Comparison of ENCODE assay signal across 20 cellular contexts in the genomic region with DNA sequence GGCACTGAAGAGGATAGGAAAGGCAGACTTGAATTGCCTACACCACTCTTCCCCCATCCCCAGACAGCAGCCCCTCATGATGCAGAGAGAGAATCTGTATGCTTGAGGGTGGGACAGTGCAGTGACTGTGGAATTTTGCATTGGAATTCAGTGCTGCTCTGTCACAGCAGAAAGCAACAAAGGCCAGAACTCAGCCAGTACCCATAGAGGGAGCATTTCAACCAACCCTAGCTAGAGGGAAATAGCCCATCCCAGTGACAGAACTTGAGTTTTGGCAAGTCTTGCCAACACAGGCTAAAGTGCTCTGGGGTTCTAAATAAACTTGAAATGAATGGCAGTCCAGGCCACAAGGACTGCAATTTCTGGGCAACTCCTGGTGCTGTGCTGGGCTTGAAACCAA.
DNase-seq lines count a peak whose midpoint lies in the region; ATAC-seq and TF ChIP-seq lines count a peak whose summit lies in the region.
"Had no signal": no experiment of that assay in that cellular context is flagged by ENCODE, and none has a peak within 500 bp of the region (broad histone marks: within the 10 kb centered on the region; RNA-seq: fewer than 3 reads in every experiment).

No MANE protein-coding gene starts in this region.

- H3K4me1 Mint-ChIP-seq in activated CD8-positive, alpha-beta memory T cell treated with anti-CD3 and anti-CD28 coated beads, Interleukin-2, amount 10 ng/mL, durations not matched to agents 7 days and 5 days: no peaks in the 10 kb centered on the region
- H3K4me1 Mint-ChIP-seq: T-cell had no signal

- no peaks in the 10 kb centered on the region for H3K9me2 ChIP-seq in SK-N-SH

- H3K9me3 Mint-ChIP-seq in activated CD8-positive, alpha-beta memory T cell treated with anti-CD3 and anti-CD28 coated beads, Interleukin-2, amount 10 ng/mL, durations not matched to agents 7 days and 5 days (ENCODE audit: low read depth): no peaks in the 10 kb centered on the region

- CTCF ChIA-PET in SK-N-SH (lab: Yijun Ruan, JAX): no interaction called here
- CTCF ChIA-PET in activated CD8-positive, alpha-beta memory T cell treated with anti-CD3 and anti-CD28 coated beads, Interleukin-2, amount 10 ng/mL, durations not matched to agents 7 days and 5 days (lab: Charles Lee): no interaction called here

- H3K4me2 ChIP-seq in SK-N-SH (no peak overlapping the region), osteoblast (ENCODE audit: insufficient read depth, low read length) (no peak overlapping the region)

- no peak for TF ChIP-seq RAD21 in SK-N-SH (IDR thresholded peaks at IDR 0.05; ENCODE audit: low read length)

- ATAC-seq in SK-N-SH treated with all-trans-retinoic acid at 6 μM for 48 hours: peak; percentile 64
- no peak for ATAC-seq in activated CD8-positive, alpha-beta memory T cell treated with anti-CD3 and anti-CD28 coated beads, Interleukin-2, amount 10 ng/mL, durations not matched to agents 7 days and 5 days
- ATAC-seq in GM18907 (IDR thresholded peaks at IDR 0.05; ENCODE audit: unreplicated experiment): no peak
- ATAC-seq: left lung, T-cell had no signal

- H3K27me3 Mint-ChIP-seq in activated CD8-positive, alpha-beta memory T cell treated with anti-CD3 and anti-CD28 coated beads, Interleukin-2, amount 10 ng/mL, durations not matched to agents 7 days and 5 days: peaks cover 19% of the 10 kb centered on the region

- H3K79me2 ChIP-seq in SK-N-SH (ENCODE audit: insufficient read depth): no peaks in the 10 kb centered on the region
- H3K79me2 ChIP-seq in osteoblast (ENCODE audit: insufficient read depth, low read length): no peaks in the 10 kb centered on the region

- H3F3A ChIP-seq in SK-N-SH (replicated peaks; ENCODE audit: insufficient read depth): no peaks in the 10 kb centered on the region

- H3K4me1 ChIP-seq in SK-N-SH (ENCODE audit: control insufficient read depth in 1 of 2, insufficient read depth in 2 of 2, low read depth in 1 of 2, low read length in 1 of 2) (peaks cover 0 to 3% of the 10 kb centered on the region in 2 experiments; a peak in 1 of 4 replicates), osteoblast (ENCODE audit: insufficient read depth, low read length) (no peaks in the 10 kb centered on the region), HAP-1 (no peaks in the 10 kb centered on the region)
- H3K4me1 ChIP-seq: left lung had no signal

- no peaks in the 10 kb centered on the region for H4K20me1 ChIP-seq in SK-N-SH (ENCODE audit: insufficient read depth)
- H4K20me1 ChIP-seq in osteoblast (ENCODE audit: insufficient read depth, low read length): no peaks in the 10 kb centered on the region

- H3K36me3 ChIP-seq in SK-N-SH (replicated peaks in 1 of 2; ENCODE audit: control insufficient read depth in 1 of 2, insufficient read depth in 2 of 2, low read length in 1 of 2) (no peaks in the 10 kb centered on the region), osteoblast (ENCODE audit: insufficient read depth, low read length) (no peaks in the 10 kb centered on the region), HAP-1 (replicated peaks) (no peaks in the 10 kb centered on the region)
- H3K36me3 ChIP-seq: left lung, neutrophil had no signal

- POLR2A ChIA-PET in SK-N-SH (lab: Yijun Ruan, JAX): no interaction called here

- H3K4me3 ChIP-seq in SK-N-SH (ENCODE audit: low read depth in 2 of 2, low read length in 1 of 2) (no peak overlapping the region), fibroblast of villous mesenchyme (ENCODE audit: low read depth, low read length) (no peak overlapping the region), osteoblast (ENCODE audit: insufficient read depth, low read length) (no peak overlapping the region), HAP-1 (no peak overlapping the region)
- H3K4me3 ChIP-seq: left lung had no signal

- H3K9me3 ChIP-seq in SK-N-SH (0 out of 2 replicates have a peak, but pooled peaks cover 3% of the 10 kb centered on the region), osteoblast (ENCODE audit: low read depth, low read length) (no peaks in the 10 kb centered on the region), HAP-1 (no peaks in the 10 kb centered on the region)
- H3K9me3 ChIP-seq: neutrophil had no signal

- in situ Hi-C loops in SK-MEL-5 (cut with HindIII; ENCODE audit: low pct_unique_long_range_greater_than_20kb, low sequenced_read_pairs) (no loop called here), HAP-1 (cut with MboI; ENCODE audit: low sequenced_read_pairs) (no loop called here)

- no peaks in the 10 kb centered on the region for H3K27me3 ChIP-seq in SK-N-SH (ENCODE audit: insufficient read depth)
- no peaks in the 10 kb centered on the region for H3K27me3 ChIP-seq in osteoblast (ENCODE audit: insufficient read depth, low read length)
- H3K27me3 ChIP-seq in HAP-1 (ENCODE audit: low read depth): no peaks in the 10 kb centered on the region
- H3K27me3 ChIP-seq: left lung, neutrophil had no signal

- TF ChIP-seq CTCF in SK-N-SH (IDR thresholded peaks at IDR 0.05) (no peak), fibroblast of villous mesenchyme (IDR thresholded peaks at IDR 0.05; ENCODE audit: insufficient read depth, low read depth, low read length) (peak; percentile 18), osteoblast (IDR thresholded peaks at IDR 0.05; ENCODE audit: extremely low read depth, low read depth, low read length) (peak; percentile 30)

- TF ChIP-seq EP300 in SK-N-SH (IDR thresholded peaks at IDR 0.05; ENCODE audit: borderline replicate concordance in 1 of 2, low read depth in 1 of 2, low read length in 1 of 2): no peak

- no peak overlapping the region for H3K27ac ChIP-seq in SK-N-SH (ENCODE audit: low read depth in 2 of 2, low read length in 1 of 2)
- H3K27ac ChIP-seq in osteoblast (ENCODE audit: low read depth, low read length): no peak overlapping the region
- H3K27ac ChIP-seq: 22Rv1, left lung, neutrophil had no signal

- no peak overlapping the region for H3K9ac ChIP-seq in SK-N-SH

- peaks cover 1% of the 10 kb centered on the region for H3K36me3 Mint-ChIP-seq in activated CD8-positive, alpha-beta memory T cell treated with anti-CD3 and anti-CD28 coated beads, Interleukin-2, amount 10 ng/mL, durations not matched to agents 7 days and 5 days
- H3K36me3 Mint-ChIP-seq: T-cell had no signal

- no peak overlapping the region for H3K27ac Mint-ChIP-seq in activated CD8-positive, alpha-beta memory T cell treated with anti-CD3 and anti-CD28 coated beads, Interleukin-2, amount 10 ng/mL, durations not matched to agents 7 days and 5 days
- H3K27ac Mint-ChIP-seq: T-cell had no signal

- H2AFZ ChIP-seq in SK-N-SH (ENCODE audit: low read depth) (no peak overlapping the region), osteoblast (ENCODE audit: low read length) (no peak overlapping the region)

- DNase-seq in SK-N-SH: no peak
- peak; percentile 26 for DNase-seq in SK-MEL-5 (ENCODE audit: low read depth, low spot score)
- DNase-seq in fibroblast of villous mesenchyme (ENCODE audit: low read depth): no peak
- no peak for DNase-seq in osteoblast (ENCODE audit: insufficient read length, low spot score, missing footprints)
- no peak for DNase-seq in activated CD8-positive, alpha-beta memory T cell treated with anti-CD3 and anti-CD28 coated beads, Interleukin-2, amount 10 ng/mL, durations not matched to agents 7 days and 5 days
- no peak for DNase-seq in HAP-1 (ENCODE audit: low spot score in 2 of 2)
- DNase-seq: activated CD4-positive, alpha-beta T cell treated with anti-CD3 and anti-CD28 coated beads for 48 hours; activated CD8-positive, alpha-beta memory T cell treated with anti-CD3 and anti-CD28 coated beads, Interleukin-2, amount 50 U/mL, for 4 hours; activated effector memory CD4-positive, alpha-beta T cell treated with Interleukin-2 at 50 U/mL for 16 hours; amniotic stem cell; C1 segment of cervical spinal cord; left lung; NCI-H1105; NCI-H510A treated with DMSO at 0.1 percent for 48 hours; retina; T-cell had no signal

- H3K4me3 Mint-ChIP-seq in activated CD8-positive, alpha-beta memory T cell treated with anti-CD3 and anti-CD28 coated beads, Interleukin-2, amount 10 ng/mL, durations not matched to agents 7 days and 5 days: no peak overlapping the region
- H3K4me3 Mint-ChIP-seq: T-cell had no signal

TF ChIP-seq in SK-N-SH treated with all-trans-retinoic acid at 6 μM for 48 hours, 23 proteins besides CTCF, POLR2A, EP300 and RAD21 (continues in another document):
- TF ChIP-seq ZFP3 (CRISPR knock-in tag; IDR thresholded peaks at IDR 0.05) (no peak), ISL1 (CRISPR knock-in tag; IDR thresholded peaks at IDR 0.05) (no peak), ARNTL (CRISPR knock-in tag; IDR thresholded peaks at IDR 0.05; ENCODE audit: borderline replicate concordance, low read depth) (no peak)

TF ChIP-seq in SK-N-SH, 30 proteins besides CTCF, POLR2A, EP300 and RAD21 (continues in another document):
- TF ChIP-seq, protein P1, sequence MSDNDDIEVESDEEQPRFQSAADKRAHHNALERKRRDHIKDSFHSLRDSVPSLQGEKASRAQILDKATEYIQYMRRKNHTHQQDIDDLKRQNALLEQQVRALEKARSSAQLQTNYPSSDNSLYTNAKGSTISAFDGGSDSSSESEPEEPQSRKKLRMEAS (IDR thresholded peaks at IDR 0.05; ENCODE audit: low read depth): no peak
- TF ChIP-seq TAF1 (IDR thresholded peaks at IDR 0.05; ENCODE audit: borderline replicate concordance, low read depth, low read length) (no peak), ELF1 (IDR thresholded peaks at IDR 0.05) (no peak), GABPA (IDR thresholded peaks at IDR 0.05; ENCODE audit: low read depth) (no peak), CHD2 (IDR thresholded peaks at IDR 0.05; ENCODE audit: low read length, partially characterized antibody) (no peak), FOSL2 (IDR thresholded peaks at IDR 0.05; ENCODE audit: borderline replicate concordance, low read depth) (no peak), TEAD4 (IDR thresholded peaks at IDR 0.05; ENCODE audit: borderline replicate concordance, insufficient read depth) (no peak)
